1 cellular context compared by ENCODE assay signal in the genomic region with DNA sequence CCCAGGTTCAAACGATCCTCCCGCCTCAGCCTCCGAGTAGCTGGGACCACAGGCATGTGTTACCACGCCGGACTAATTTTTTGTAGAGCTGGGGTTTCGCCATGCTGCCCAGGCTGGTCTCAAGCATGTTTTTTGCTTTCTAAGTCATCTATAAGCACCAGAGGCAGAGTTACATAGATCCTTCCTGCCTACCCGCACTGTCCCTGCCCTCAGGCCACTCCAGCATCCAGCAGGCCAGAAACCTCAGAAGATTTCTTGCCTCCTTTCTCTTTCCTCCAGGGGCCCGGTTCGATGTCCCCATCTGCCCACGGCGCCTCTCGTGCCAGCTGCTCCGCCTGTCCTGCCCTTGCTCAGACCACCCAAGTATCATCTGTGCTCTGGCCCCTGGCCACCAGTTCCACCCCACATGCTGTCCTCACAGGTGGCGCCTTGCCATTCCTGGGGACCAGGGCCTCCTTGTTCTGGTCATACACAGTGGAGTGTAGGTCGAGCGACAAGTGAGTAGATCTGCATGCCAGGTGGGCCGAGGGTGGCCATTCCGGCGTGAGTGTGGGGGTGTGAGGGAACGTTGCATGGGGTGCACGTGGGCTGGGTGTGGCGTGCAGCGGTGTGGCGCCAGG.
TF ChIP-seq lines count a peak whose summit lies in the region.

No MANE protein-coding gene starts in this region.

TF ChIP-seq in endothelial cell of umbilical vein, 7 proteins besides CTCF, POLR2A, EP300 and RAD21 (continued from another document):
- TF ChIP-seq POLR2AphosphoS5 (IDR thresholded peaks at IDR 0.05; ENCODE audit: insufficient read depth, low read depth, low read length) = no peak
- TF ChIP-seq MYC (IDR thresholded peaks at IDR 0.05; ENCODE audit: low read depth, low read length) = no peak
- no peak for TF ChIP-seq EZH2 (IDR thresholded peaks at IDR 0.05; ENCODE audit: borderline replicate concordance, low read depth, low read length, severe bottlenecking)
- no peak for TF ChIP-seq GATA2 (IDR thresholded peaks at IDR 0.05; ENCODE audit: insufficient read depth, insufficient read length, low read depth, low read length)
